In genomic region chr19:21463449-21464105, GRCh38 we compare ENCODE assay signal across 8 cellular contexts. TPM values are rescaled to one million over a fixed set of nuclear protein-coding genes. Genes with fewer than 3 reads are reported as not detected.
DNase-seq lines count a peak whose midpoint lies in the region; ATAC-seq, FAIRE-seq and TF ChIP-seq lines count a peak whose summit lies in the region.

No MANE protein-coding gene starts in this region.

- peaks cover 5% of the 10 kb centered on the region for H3K4me1 Mint-ChIP-seq in activated CD4-positive, alpha-beta T cell treated with anti-CD3 and anti-CD28 coated beads, Interleukin-2, amount 10 ng/mL, durations not matched to agents 7 days and 5 days

- WGBS in pancreas, 2 donors, result 3 to 5% methylated on average over 38 of the region's 38 CpGs

- peak overlapping the region; percentile 84 for H3K27ac Mint-ChIP-seq in activated CD4-positive, alpha-beta T cell treated with anti-CD3 and anti-CD28 coated beads, Interleukin-2, amount 10 ng/mL, durations not matched to agents 7 days and 5 days

- DNase-seq in D341Med (ENCODE audit: low spot score) (peak; percentile 92), Right ventricle myocardium inferior (ENCODE audit: missing footprints) (no peak), pancreas (peak; percentile 63 to 86 (median 72)), SHP77 treated with DMSO at 0.1 percent for 48 hours (lab: John Stamatoyannopoulos, UW) (no peak), medulla oblongata (ENCODE audit: extremely low spot score) (no peak)
- peak; percentile 62 for DNase-seq in activated CD4-positive, alpha-beta T cell treated with anti-CD3 and anti-CD28 coated beads, Interleukin-2, amount 10 ng/mL, durations not matched to agents 7 days and 5 days

- peaks cover 21% of the 10 kb centered on the region for H3K9me3 Mint-ChIP-seq in activated CD4-positive, alpha-beta T cell treated with anti-CD3 and anti-CD28 coated beads, Interleukin-2, amount 10 ng/mL, durations not matched to agents 7 days and 5 days

- no peaks in the 10 kb centered on the region for H3K9me3 ChIP-seq in pancreas

- POLR2A ChIA-PET in activated CD4-positive, alpha-beta T cell treated with anti-CD3 and anti-CD28 coated beads, Interleukin-2, amount 10 ng/mL, durations not matched to agents 7 days and 5 days (lab: Charles Lee), result interaction anchor here (0.6 kb wide), 1 partner anchor 1858 kb away, joined by 3 read pairs; no protein-coding TSS in a partner anchor

- no peaks in the 10 kb centered on the region for H3K4me1 ChIP-seq in pancreas

- H3K27me3 Mint-ChIP-seq in activated CD4-positive, alpha-beta T cell treated with anti-CD3 and anti-CD28 coated beads, Interleukin-2, amount 10 ng/mL, durations not matched to agents 7 days and 5 days, result peaks cover 2% of the 10 kb centered on the region

- CTCF ChIA-PET in activated CD4-positive, alpha-beta T cell treated with anti-CD3 and anti-CD28 coated beads, Interleukin-2, amount 10 ng/mL, durations not matched to agents 7 days and 5 days (lab: Charles Lee), result interaction anchor here (0.6 to 0.7 kb wide), 3 partner anchors 116 to 673 kb away, joined by 3 to 4 read pairs (median 4); no protein-coding TSS in a partner anchor

- no peak overlapping the region for H3K27ac ChIP-seq in pancreas

- H3K4me3 Mint-ChIP-seq in activated CD4-positive, alpha-beta T cell treated with anti-CD3 and anti-CD28 coated beads, Interleukin-2, amount 10 ng/mL, durations not matched to agents 7 days and 5 days, result peak overlapping the region; percentile 81

- H3K36me3 Mint-ChIP-seq in activated CD4-positive, alpha-beta T cell treated with anti-CD3 and anti-CD28 coated beads, Interleukin-2, amount 10 ng/mL, durations not matched to agents 7 days and 5 days (ENCODE audit: low read depth), result peaks cover 14% of the 10 kb centered on the region

- peak; percentile 59 for ATAC-seq in HG03565 (IDR thresholded peaks at IDR 0.05; ENCODE audit: unreplicated experiment)
- ATAC-seq in Right ventricle myocardium inferior, result peak; percentile 82
- peak; percentile 92 to 100 (median 99) for ATAC-seq in pancreas
- ATAC-seq in GM18861 (IDR thresholded peaks at IDR 0.05; ENCODE audit: unreplicated experiment), result no peak

- intact Hi-C loops in Right ventricle myocardium inferior (cut with DNase I), result no loop called here
- intact Hi-C loops in pancreas (cut with DNase I), result no loop called here

- FAIRE-seq in pancreas (lab: Jason Lieb, UNC), result no peak

- H3K36me3 ChIP-seq in pancreas, result no peaks in the 10 kb centered on the region

- no peak for TF ChIP-seq CTCF in pancreas (IDR thresholded peaks at IDR 0.05)

- no peaks in the 10 kb centered on the region for H3K27me3 ChIP-seq in pancreas

- peak overlapping the region; percentile 5 to 59 (median 34) for H3K4me3 ChIP-seq in pancreas

RNA-seq across cellular contexts. Expression of gene ZNF429, which starts 41.8 kb away (rescaled TPM):
- 10 to 100 TPM; 11.4 to 12.7 TPM for total RNA-seq in activated CD4-positive, alpha-beta T cell treated with anti-CD3 and anti-CD28 coated beads, Interleukin-2, amount 10 ng/mL, durations not matched to agents 7 days and 5 days
- total RNA-seq in Right ventricle myocardium inferior, result 10.8 TPM
- 10 to 100 TPM in 3 of 6 donors, 1 to 10 TPM in 3; 7.3 to 12.6 (median 10.2) TPM for total RNA-seq in pancreas
- 10 to 100 TPM in 1 of 2 donors, 1 to 10 TPM in 1; 6.8 to 10.0 TPM for polyA plus RNA-seq in pancreas

Comparison
In these comparisons a context has a peak if more than half of its experiments do, and no peak if none do; other contexts are left out.
1. DNase-seq: peak in D341Med (single experiment), activated CD4-positive, alpha-beta T cell treated with anti-CD3 and anti-CD28 coated beads, Interleukin-2, amount 10 ng/mL, durations not matched to agents 7 days and 5 days (single experiment) and pancreas (6 of 6); none in Right ventricle myocardium inferior (single experiment), SHP77 treated with DMSO at 0.1 percent for 48 hours (single experiment) and medulla oblongata (single experiment).